Comparison of ENCODE assay signal across 8 cellular contexts in genomic region chr2:111119847-111120252, GRCh38. TPM values are rescaled to one million over a fixed set of nuclear protein-coding genes. Genes with fewer than 3 reads are reported as not detected.
A peak's percentile ranks its signal among the peaks of the same experiment; 100 is the strongest.
DNase-seq lines count a peak whose midpoint lies in the region; ATAC-seq and TF ChIP-seq lines count a peak whose summit lies in the region.

No MANE protein-coding gene starts in this region.

- no peak for ATAC-seq in stimulated activated effector memory CD8-positive, alpha-beta T cell treated with anti-CD3 and anti-CD28 coated beads, Interleukin-12 subunit alpha, Interleukin-12 subunit beta, amount 100 ng/mL, for 72 hours
- no peak for ATAC-seq in GM21786 (IDR thresholded peaks at IDR 0.05; ENCODE audit: unreplicated experiment)

- H3K4me1 ChIP-seq in right atrium auricular region, result peaks cover 0 to 55% of the 10 kb centered on the region in 2 donors

- no peak for TF ChIP-seq CTCF in right atrium auricular region (IDR thresholded peaks at IDR 0.05)

- peak; percentile 45 to 54 for DNase-seq in NOMO-1 (lab: John Stamatoyannopoulos, UW; ENCODE audit: unreplicated experiment in 2 of 2)
- no peak for DNase-seq in NOMO-1 treated with dmso at 0.1 percent for 144 hours (lab: John Stamatoyannopoulos, UW; ENCODE audit: unreplicated experiment)
- DNase-seq in activated CD4-positive, alpha-beta memory T cell treated with anti-CD3 and anti-CD28 coated beads for 36 hours, result peak; percentile 40
- no peak for DNase-seq in right atrium auricular region (ENCODE audit: low spot score)
- DNase-seq in stimulated activated effector memory CD8-positive, alpha-beta T cell treated with anti-CD3 and anti-CD28 coated beads, Interleukin-12 subunit alpha, Interleukin-12 subunit beta, amount 100 ng/mL, for 72 hours (ENCODE audit: low spot score in 2 of 2), result no peak
- no peak for DNase-seq in NCI-H1436 (lab: John Stamatoyannopoulos, UW)
- DNase-seq in retina, result no peak

- intact Hi-C loops in activated CD4-positive, alpha-beta memory T cell treated with anti-CD3 and anti-CD28 coated beads for 36 hours (cut with micrococcal nuclease), result loop anchor here (5.0 to 10.0 kb wide), 4 partner anchors 47 to 443 kb away; partner anchors contain the start of gene BUB1

- CTCF ChIA-PET in activated CD4-positive, alpha-beta memory T cell treated with anti-CD3 and anti-CD28 coated beads for 36 hours (lab: Charles Lee), result interaction anchor here (1.7 kb wide), 1 partner anchor 48 kb away, joined by 6 read pairs; no protein-coding TSS in a partner anchor

- peak overlapping the region; percentile 68 to 80 for H3K4me3 ChIP-seq in right atrium auricular region

- H3K36me3 ChIP-seq in right atrium auricular region, result no peaks in the 10 kb centered on the region

- POLR2A ChIA-PET in activated CD4-positive, alpha-beta memory T cell treated with anti-CD3 and anti-CD28 coated beads for 36 hours (lab: Charles Lee), result interaction anchor here (1.2 to 2.3 kb wide), 3 partner anchors 9 to 415 kb away, joined by 3 to 7 read pairs (median 7); no protein-coding TSS in a partner anchor

- H3K9me3 Mint-ChIP-seq in activated CD4-positive, alpha-beta memory T cell treated with anti-CD3 and anti-CD28 coated beads for 36 hours, result no peaks in the 10 kb centered on the region
- no peaks in the 10 kb centered on the region for H3K9me3 Mint-ChIP-seq in stimulated activated effector memory CD8-positive, alpha-beta T cell treated with anti-CD3 and anti-CD28 coated beads, Interleukin-12 subunit alpha, Interleukin-12 subunit beta, amount 100 ng/mL, for 72 hours

- H3K4me1 Mint-ChIP-seq in activated CD4-positive, alpha-beta memory T cell treated with anti-CD3 and anti-CD28 coated beads for 36 hours (ENCODE audit: low read depth), result peaks cover 57% of the 10 kb centered on the region
- H3K4me1 Mint-ChIP-seq in stimulated activated effector memory CD8-positive, alpha-beta T cell treated with anti-CD3 and anti-CD28 coated beads, Interleukin-12 subunit alpha, Interleukin-12 subunit beta, amount 100 ng/mL, for 72 hours, result peaks cover 66% of the 10 kb centered on the region

- H3K27me3 ChIP-seq in right atrium auricular region, result peaks cover 0 to 5% of the 10 kb centered on the region in 2 donors

- peaks cover 13% of the 10 kb centered on the region for H3K27me3 Mint-ChIP-seq in activated CD4-positive, alpha-beta memory T cell treated with anti-CD3 and anti-CD28 coated beads for 36 hours

- H3K36me3 Mint-ChIP-seq in activated CD4-positive, alpha-beta memory T cell treated with anti-CD3 and anti-CD28 coated beads for 36 hours, result peaks cover 18% of the 10 kb centered on the region
- peaks cover 74% of the 10 kb centered on the region for H3K36me3 Mint-ChIP-seq in stimulated activated effector memory CD8-positive, alpha-beta T cell treated with anti-CD3 and anti-CD28 coated beads, Interleukin-12 subunit alpha, Interleukin-12 subunit beta, amount 100 ng/mL, for 72 hours

- H3K27ac Mint-ChIP-seq in activated CD4-positive, alpha-beta memory T cell treated with anti-CD3 and anti-CD28 coated beads for 36 hours, result peak overlapping the region; percentile 79
- H3K27ac Mint-ChIP-seq in stimulated activated effector memory CD8-positive, alpha-beta T cell treated with anti-CD3 and anti-CD28 coated beads, Interleukin-12 subunit alpha, Interleukin-12 subunit beta, amount 100 ng/mL, for 72 hours, result peak overlapping the region; percentile 10

- peak overlapping the region; percentile 69 to 77 for H3K27ac ChIP-seq in right atrium auricular region

- peak overlapping the region; percentile 76 for H3K4me3 Mint-ChIP-seq in activated CD4-positive, alpha-beta memory T cell treated with anti-CD3 and anti-CD28 coated beads for 36 hours
- peak overlapping the region; percentile 93 for H3K4me3 Mint-ChIP-seq in stimulated activated effector memory CD8-positive, alpha-beta T cell treated with anti-CD3 and anti-CD28 coated beads, Interleukin-12 subunit alpha, Interleukin-12 subunit beta, amount 100 ng/mL, for 72 hours

- no peaks in the 10 kb centered on the region for H3K9me3 ChIP-seq in right atrium auricular region

RNA-seq across cellular contexts. Expression of gene BCL2L11, which starts 0.9 kb away (rescaled TPM):
- total RNA-seq in activated CD4-positive, alpha-beta memory T cell treated with anti-CD3 and anti-CD28 coated beads for 36 hours, result 10 to 100 TPM; 21.9 to 25.6 TPM
- total RNA-seq in right atrium auricular region, result 10 to 100 TPM in 1 of 2 donors, 1 to 10 TPM in 1; 9.2 to 14.0 TPM

Comparison
In these comparisons a context has a peak if more than half of its experiments do, and no peak if none do; other contexts are left out.
1. DNase-seq: peak in NOMO-1 (2 of 2) and activated CD4-positive, alpha-beta memory T cell treated with anti-CD3 and anti-CD28 coated beads for 36 hours (single experiment); none in NOMO-1 treated with dmso at 0.1 percent for 144 hours (single experiment), right atrium auricular region (single experiment), stimulated activated effector memory CD8-positive, alpha-beta T cell treated with anti-CD3 and anti-CD28 coated beads, Interleukin-12 subunit alpha, Interleukin-12 subunit beta, amount 100 ng/mL, for 72 hours (0 of 2), NCI-H1436 (single experiment) and retina (single experiment).